ENCODE assay signal across 8 cellular contexts in genomic region chr11:120715239-120715638, GRCh38.
DNase-seq lines count a peak whose midpoint lies in the region; ATAC-seq, FAIRE-seq and TF ChIP-seq lines count a peak whose summit lies in the region.

No MANE protein-coding gene starts in this region.

- no peaks in the 10 kb centered on the region for H3K9me3 ChIP-seq in BLaER1
- no peaks in the 10 kb centered on the region for H3K9me3 ChIP-seq in kidney (ENCODE audit: control insufficient read depth in 1 of 2, low read length in 2 of 2)

- intact Hi-C loops in kidney (cut with DNase I) = no loop called here

- no peaks in the 10 kb centered on the region for H3K27me3 ChIP-seq in BLaER1

- H3K27ac ChIP-seq in BLaER1 (peak overlapping the region; percentile 84), kidney (ENCODE audit: low read depth in 2 of 2, low read length in 2 of 2) (no peak overlapping the region)

- no peaks in the 10 kb centered on the region for H3K36me3 Mint-ChIP-seq in WTC11

- peak overlapping the region; percentile 87 for H3K4me2 ChIP-seq in BLaER1

- TF ChIP-seq CTCF in WTC11 (IDR thresholded peaks at IDR 0.05) (peak; percentile 42; the same call in 1 of the 2 replicates), kidney (IDR thresholded peaks at IDR 0.05; ENCODE audit: borderline replicate concordance, extremely low read depth, insufficient read depth) (peak; percentile 19)

- no peaks in the 10 kb centered on the region for H3K36me3 ChIP-seq in BLaER1
- no peaks in the 10 kb centered on the region for H3K36me3 ChIP-seq in kidney (ENCODE audit: control insufficient read depth in 1 of 2, insufficient read depth in 2 of 2, low read length in 2 of 2)

- CTCF ChIA-PET in WTC11 (lab: Charles Lee) = interaction anchor here (0.7 to 4.0 kb wide), 27 partner anchors 9 to 237 kb away, joined by 3 to 34 read pairs (median 4); partner anchors contain the start of gene GRIK4

- H3K4me1 ChIP-seq in BLaER1 = peaks cover 57% of the 10 kb centered on the region
- H3K4me1 ChIP-seq in kidney (ENCODE audit: control insufficient read depth in 1 of 2, insufficient read depth in 1 of 2, low read depth in 1 of 2, low read length in 2 of 2) = peaks cover 3% of the 10 kb centered on the region in 2 donors

- no peaks in the 10 kb centered on the region; the same call in 1 of the 2 replicates for H3K27me3 Mint-ChIP-seq in WTC11 (ENCODE audit: low read depth)

- no peaks in the 10 kb centered on the region for H3K9me3 Mint-ChIP-seq in WTC11

- ATAC-seq in WTC11 = peak; percentile 47
- no peak for ATAC-seq in GM19023 (IDR thresholded peaks at IDR 0.05; ENCODE audit: unreplicated experiment)
- no peak for ATAC-seq in GM21423 (IDR thresholded peaks at IDR 0.05; ENCODE audit: unreplicated experiment)
- no peak for ATAC-seq in HG03520 (IDR thresholded peaks at IDR 0.05; ENCODE audit: unreplicated experiment)

- peak overlapping the region; percentile 61 for H3K4me3 ChIP-seq in BLaER1
- H3K4me3 ChIP-seq in kidney (ENCODE audit: low read length in 2 of 2) = peak overlapping the region; percentile 10 to 62

- no peaks in the 10 kb centered on the region for H4K20me1 ChIP-seq in BLaER1

- DNase-seq in GM19239 (ENCODE audit: insufficient read length, low spot score) (peak; percentile 44), WTC11 (ENCODE audit: low spot score) (no peak), kidney (no peak)
- DNase-seq in stimulated activated CD4-positive, alpha-beta T cell treated with anti-CD3 and anti-CD28 coated beads, Interleukin-2, amount 100 ng/mL, for 48 hours = no peak

- H3K27ac Mint-ChIP-seq in WTC11 = no peak overlapping the region

- FAIRE-seq in GM19239 (lab: Jason Lieb, UNC) (peak; percentile 77), kidney (lab: Jason Lieb, UNC) (no peak)

- POLR2A ChIA-PET in WTC11 (lab: Charles Lee) = no interaction called here

- peaks cover 55% of the 10 kb centered on the region for H3K4me1 Mint-ChIP-seq in WTC11

- H3K9ac ChIP-seq in BLaER1 (peak overlapping the region; percentile 76), kidney (ENCODE audit: low read length in 2 of 2) (no peak overlapping the region)

- H3K4me3 Mint-ChIP-seq in WTC11 = no peak overlapping the region

TF ChIP-seq in WTC11, 78 proteins besides CTCF, POLR2A, EP300 and RAD21:
- TF ChIP-seq ZNF423 (CRISPR knock-in tag; IDR thresholded peaks at IDR 0.05) = no peak
